Comparison of ENCODE assay signal across 11 cellular contexts in the genomic region with DNA sequence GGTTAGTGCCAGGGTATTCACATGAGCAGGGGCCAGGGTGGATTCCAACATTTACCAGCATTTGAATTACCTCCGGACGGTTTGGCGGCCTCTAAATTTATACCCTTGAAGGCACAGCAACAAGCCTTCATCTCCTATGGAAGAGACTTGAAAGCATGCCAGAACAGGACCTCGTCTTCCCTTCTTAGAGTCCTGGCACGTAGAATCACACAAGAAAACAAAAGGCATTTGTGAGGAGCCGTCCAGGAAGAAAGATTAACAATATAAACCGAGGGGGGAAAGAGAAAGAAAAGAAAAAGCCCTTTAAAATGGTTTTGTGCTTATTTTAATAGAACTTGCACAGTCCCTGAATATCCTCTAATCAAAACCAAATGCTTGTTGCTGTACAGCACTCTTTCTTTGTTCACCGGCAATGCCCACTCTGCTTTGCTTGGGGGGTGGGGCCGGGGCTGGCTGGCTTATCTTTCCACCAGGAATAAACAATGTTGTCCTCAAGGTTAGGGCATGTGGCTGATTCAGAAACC.
DNase-seq lines count a peak whose midpoint lies in the region; ATAC-seq and TF ChIP-seq lines count a peak whose summit lies in the region.
"Had no signal": no experiment of that assay in that cellular context is flagged by ENCODE, and none has a peak within 500 bp of the region (broad histone marks: within the 10 kb centered on the region; RNA-seq: fewer than 3 reads in every experiment).

No MANE protein-coding gene starts in this region.

- ATAC-seq in lower lobe of right lung (no peak), HG02884 (IDR thresholded peaks at IDR 0.05; ENCODE audit: unreplicated experiment) (no peak), HG02840 (IDR thresholded peaks at IDR 0.05; ENCODE audit: low FRiP score, unreplicated experiment) (no peak)
- no peak for ATAC-seq in activated T-cell treated with anti-CD3 and anti-CD28 coated beads, Interleukin-2, amount 50 U/mL, for 72 hours (replicated peaks in 1 of 2)
- ATAC-seq in stimulated activated naive B cell treated with anti-CD40 and anti-IgM and Interleukin-4, amounts not matched to agents 10 μg/mL and 1 μg/mL and 100 μg/mL, for 72 hours (replicated peaks) = no peak

- H3K4me3 Mint-ChIP-seq in activated T-cell treated with anti-CD3 and anti-CD28 coated beads, Interleukin-2, amount 50 U/mL, for 72 hours = no peak overlapping the region
- no peak overlapping the region for H3K4me3 Mint-ChIP-seq in stimulated activated naive B cell treated with anti-CD40 and anti-IgM and Interleukin-4, amounts not matched to agents 10 μg/mL and 1 μg/mL and 100 μg/mL, for 72 hours

- H3K9me3 Mint-ChIP-seq in activated T-cell treated with anti-CD3 and anti-CD28 coated beads, Interleukin-2, amount 50 U/mL, for 72 hours = peaks cover 2 to 9% of the 10 kb centered on the region in 2 donors
- H3K9me3 Mint-ChIP-seq in stimulated activated naive B cell treated with anti-CD40 and anti-IgM and Interleukin-4, amounts not matched to agents 10 μg/mL and 1 μg/mL and 100 μg/mL, for 72 hours = no peaks in the 10 kb centered on the region

- H3K36me3 Mint-ChIP-seq in activated T-cell treated with anti-CD3 and anti-CD28 coated beads, Interleukin-2, amount 50 U/mL, for 72 hours (ENCODE audit: insufficient read depth in 2 of 2) = no peaks in the 10 kb centered on the region
- H3K36me3 Mint-ChIP-seq in stimulated activated naive B cell treated with anti-CD40 and anti-IgM and Interleukin-4, amounts not matched to agents 10 μg/mL and 1 μg/mL and 100 μg/mL, for 72 hours = no peaks in the 10 kb centered on the region

- H3K27me3 Mint-ChIP-seq in activated T-cell treated with anti-CD3 and anti-CD28 coated beads, Interleukin-2, amount 50 U/mL, for 72 hours (ENCODE audit: low read depth) = no peaks in the 10 kb centered on the region
- H3K27me3 Mint-ChIP-seq in stimulated activated naive B cell treated with anti-CD40 and anti-IgM and Interleukin-4, amounts not matched to agents 10 μg/mL and 1 μg/mL and 100 μg/mL, for 72 hours = no peaks in the 10 kb centered on the region

- in situ Hi-C loops in astrocyte of the spinal cord (cut with HindIII; ENCODE audit: low sequenced_read_pairs) = no loop called here

- H3K27ac ChIP-seq in lower lobe of right lung (peak overlapping the region; percentile 49), subcutaneous abdominal adipose tissue (ENCODE audit: low read depth, low read length) (peak overlapping the region; percentile 20)
- H3K27ac ChIP-seq: VCaP had no signal

- peak overlapping the region in 2 of 5 donors; percentile 27 to 34 for H3K9ac ChIP-seq in subcutaneous abdominal adipose tissue (ENCODE audit: low read length in 5 of 5)

- H3K9me3 ChIP-seq in lower lobe of right lung (no peaks in the 10 kb centered on the region), subcutaneous abdominal adipose tissue (ENCODE audit: control insufficient read depth in 5 of 5, low read length in 5 of 5) (no peaks in the 10 kb centered on the region)

- no peak overlapping the region for H3K27ac Mint-ChIP-seq in activated T-cell treated with anti-CD3 and anti-CD28 coated beads, Interleukin-2, amount 50 U/mL, for 72 hours
- H3K27ac Mint-ChIP-seq in stimulated activated naive B cell treated with anti-CD40 and anti-IgM and Interleukin-4, amounts not matched to agents 10 μg/mL and 1 μg/mL and 100 μg/mL, for 72 hours = no peak overlapping the region

- H3K4me1 Mint-ChIP-seq in activated T-cell treated with anti-CD3 and anti-CD28 coated beads, Interleukin-2, amount 50 U/mL, for 72 hours (ENCODE audit: low read depth) = no peaks in the 10 kb centered on the region
- no peaks in the 10 kb centered on the region for H3K4me1 Mint-ChIP-seq in stimulated activated naive B cell treated with anti-CD40 and anti-IgM and Interleukin-4, amounts not matched to agents 10 μg/mL and 1 μg/mL and 100 μg/mL, for 72 hours

- TF ChIP-seq CTCF in astrocyte of the spinal cord (IDR thresholded peaks at IDR 0.05; ENCODE audit: low read depth, low read length) (no peak), lower lobe of right lung (IDR thresholded peaks at IDR 0.05) (no peak)

- H3K27me3 ChIP-seq in lower lobe of right lung (ENCODE audit: low read depth) = no peaks in the 10 kb centered on the region
- no peaks in the 10 kb centered on the region for H3K27me3 ChIP-seq in subcutaneous abdominal adipose tissue (ENCODE audit: control insufficient read depth in 5 of 5, insufficient read depth in 4 of 5, low read length in 5 of 5)

- DNase-seq in M059J (ENCODE audit: low read depth) (peak; percentile 4), astrocyte of the spinal cord (ENCODE audit: low read depth, low spot score) (peak; percentile 56), lower lobe of right lung (no peak)
- DNase-seq in activated T-cell treated with anti-CD3 and anti-CD28 coated beads, Interleukin-2, amount 50 U/mL, for 72 hours = no peak
- no peak for DNase-seq in stimulated activated naive B cell treated with anti-CD40 and anti-IgM and Interleukin-4, amounts not matched to agents 10 μg/mL and 1 μg/mL and 100 μg/mL, for 72 hours
- DNase-seq: activated naive CD4-positive, alpha-beta T cell treated with anti-CD3 and anti-CD28 coated beads, Interleukin-2, amount 50 U/mL, for 16 hours; stimulated activated CD4-positive, alpha-beta T cell treated with anti-CD3 and anti-CD28 coated beads, Interleukin-4, amount 100 ng/mL, for 1 hour had no signal

- intact Hi-C loops in lower lobe of right lung (cut with DNase I) = no loop called here

- H3K36me3 ChIP-seq in lower lobe of right lung (no peaks in the 10 kb centered on the region), subcutaneous abdominal adipose tissue (ENCODE audit: control insufficient read depth in 5 of 5, insufficient read depth in 5 of 5, low read length in 5 of 5) (no peaks in the 10 kb centered on the region)

- H3K4me1 ChIP-seq in lower lobe of right lung (no peaks in the 10 kb centered on the region), subcutaneous abdominal adipose tissue (ENCODE audit: control insufficient read depth in 5 of 5, insufficient read depth in 5 of 5, low read length in 5 of 5) (peaks cover 0 to 14% (median 9%) of the 10 kb centered on the region in 5 donors)

- H3K4me3 ChIP-seq in astrocyte of the spinal cord (ENCODE audit: low read depth, low read length) = peak overlapping the region; percentile 21
- peak overlapping the region; percentile 24 for H3K4me3 ChIP-seq in lower lobe of right lung
- peak overlapping the region; percentile 37 to 67 (median 55) for H3K4me3 ChIP-seq in subcutaneous abdominal adipose tissue (ENCODE audit: low read depth in 1 of 5, low read length in 5 of 5)

Comparison
In these comparisons a context has a peak if more than half of its experiments do, and no peak if none do; other contexts are left out.
1. DNase-seq: peak in M059J (single experiment) and astrocyte of the spinal cord (single experiment); none in lower lobe of right lung (single experiment), activated T-cell treated with anti-CD3 and anti-CD28 coated beads, Interleukin-2, amount 50 U/mL, for 72 hours (0 of 2) and stimulated activated naive B cell treated with anti-CD40 and anti-IgM and Interleukin-4, amounts not matched to agents 10 μg/mL and 1 μg/mL and 100 μg/mL, for 72 hours (single experiment).
2. Peak in every context shown above with its lines, with median percentiles within 50 percentile points of each other: H3K4me3 ChIP-seq.